ENCODE assay signal across 1 cellular context in the genomic region with DNA sequence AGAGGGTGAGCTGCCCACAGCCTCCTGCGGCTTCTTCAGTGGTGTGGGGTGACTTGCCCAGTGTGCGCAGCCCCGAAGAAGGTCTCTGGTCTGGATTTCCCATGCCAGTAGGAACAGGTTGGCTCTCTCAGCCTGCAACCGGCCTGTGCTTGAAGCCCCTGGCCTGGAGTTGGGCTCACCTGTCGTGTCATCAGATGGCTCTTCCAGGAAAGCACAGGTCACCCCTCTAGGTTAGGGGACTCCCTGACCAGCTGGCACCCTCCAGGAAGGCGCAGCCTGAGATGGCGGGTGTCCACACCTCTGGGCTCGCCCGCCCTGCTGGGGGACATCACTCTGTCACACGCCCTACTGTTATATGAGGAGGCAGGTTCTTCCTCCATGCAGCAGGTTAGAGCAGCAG.
TF ChIP-seq lines count a peak whose summit lies in the region.

No MANE protein-coding gene starts in this region.

TF ChIP-seq in WTC11, 78 proteins besides CTCF, POLR2A, EP300 and RAD21 (continued from another document):
- TF ChIP-seq, protein P1, sequence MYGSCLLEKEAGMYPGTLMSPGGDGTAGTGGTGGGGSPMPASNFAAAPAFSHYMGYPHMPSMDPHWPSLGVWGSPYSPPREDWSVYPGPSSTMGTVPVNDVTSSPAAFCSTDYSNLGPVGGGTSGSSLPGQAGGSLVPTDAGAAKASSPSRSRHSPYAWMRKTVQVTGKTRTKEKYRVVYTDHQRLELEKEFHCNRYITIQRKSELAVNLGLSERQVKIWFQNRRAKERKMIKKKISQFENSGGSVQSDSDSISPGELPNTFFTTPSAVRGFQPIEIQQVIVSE (CRISPR knock-in tag; IDR thresholded peaks at IDR 0.05; ENCODE audit: borderline replicate concordance) = no peak
- TF ChIP-seq SMAD4 (CRISPR knock-in tag; IDR thresholded peaks at IDR 0.05) (no peak), NR3C1 (CRISPR knock-in tag; conservative IDR thresholded peaks at IDR 0.05; ENCODE audit: low read depth) (no peak), ZNF512 (CRISPR knock-in tag; IDR thresholded peaks at IDR 0.05; ENCODE audit: borderline replicate concordance) (no peak), FOXP1 (CRISPR knock-in tag; IDR thresholded peaks at IDR 0.05; ENCODE audit: borderline replicate concordance) (no peak), HMGA2 (CRISPR knock-in tag; IDR thresholded peaks at IDR 0.05) (no peak), PRDM15 (CRISPR knock-in tag; IDR thresholded peaks at IDR 0.05) (no peak), ERG (CRISPR knock-in tag; IDR thresholded peaks at IDR 0.05) (no peak), ZNF263 (CRISPR knock-in tag; IDR thresholded peaks at IDR 0.05; ENCODE audit: low read depth) (no peak), CREM (CRISPR knock-in tag; IDR thresholded peaks at IDR 0.05) (no peak), TEAD4 (CRISPR knock-in tag; IDR thresholded peaks at IDR 0.05) (no peak), ATF6 (CRISPR knock-in tag; IDR thresholded peaks at IDR 0.05) (no peak), ZNF121 (CRISPR knock-in tag; IDR thresholded peaks at IDR 0.05) (no peak), ELF4 (CRISPR knock-in tag; IDR thresholded peaks at IDR 0.05; ENCODE audit: low read depth) (no peak)
- TF ChIP-seq, protein P2, sequence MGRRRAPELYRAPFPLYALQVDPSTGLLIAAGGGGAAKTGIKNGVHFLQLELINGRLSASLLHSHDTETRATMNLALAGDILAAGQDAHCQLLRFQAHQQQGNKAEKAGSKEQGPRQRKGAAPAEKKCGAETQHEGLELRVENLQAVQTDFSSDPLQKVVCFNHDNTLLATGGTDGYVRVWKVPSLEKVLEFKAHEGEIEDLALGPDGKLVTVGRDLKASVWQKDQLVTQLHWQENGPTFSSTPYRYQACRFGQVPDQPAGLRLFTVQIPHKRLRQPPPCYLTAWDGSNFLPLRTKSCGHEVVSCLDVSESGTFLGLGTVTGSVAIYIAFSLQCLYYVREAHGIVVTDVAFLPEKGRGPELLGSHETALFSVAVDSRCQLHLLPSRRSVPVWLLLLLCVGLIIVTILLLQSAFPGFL (CRISPR knock-in tag; IDR thresholded peaks at IDR 0.05; ENCODE audit: borderline replicate concordance) = no peak
- TF ChIP-seq, protein P3, sequence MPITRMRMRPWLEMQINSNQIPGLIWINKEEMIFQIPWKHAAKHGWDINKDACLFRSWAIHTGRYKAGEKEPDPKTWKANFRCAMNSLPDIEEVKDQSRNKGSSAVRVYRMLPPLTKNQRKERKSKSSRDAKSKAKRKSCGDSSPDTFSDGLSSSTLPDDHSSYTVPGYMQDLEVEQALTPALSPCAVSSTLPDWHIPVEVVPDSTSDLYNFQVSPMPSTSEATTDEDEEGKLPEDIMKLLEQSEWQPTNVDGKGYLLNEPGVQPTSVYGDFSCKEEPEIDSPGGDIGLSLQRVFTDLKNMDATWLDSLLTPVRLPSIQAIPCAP (CRISPR knock-in tag; IDR thresholded peaks at IDR 0.05) = no peak
